Comparison of ENCODE assay signal across 27 cellular contexts in the genomic region with DNA sequence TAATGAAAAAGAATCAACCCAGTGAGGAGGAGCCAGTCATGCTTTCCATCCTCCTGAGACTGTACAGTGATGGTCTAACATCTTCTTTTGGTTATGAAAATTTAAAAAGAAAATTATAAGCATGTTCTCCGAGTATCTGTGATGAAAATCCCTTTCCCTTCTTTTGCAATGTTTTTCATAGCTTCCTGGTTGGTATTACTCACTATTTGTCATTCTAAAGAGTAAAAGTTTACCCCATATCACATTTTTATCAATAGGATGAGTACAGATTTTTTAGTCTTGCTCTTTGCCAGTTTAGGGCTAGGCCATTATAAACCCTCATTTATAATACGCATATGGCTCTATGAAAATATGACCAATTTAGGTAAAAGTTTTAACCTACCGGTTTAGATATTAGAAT.
"Had no signal": no experiment of that assay in that cellular context is flagged by ENCODE, and none has a peak within 500 bp of the region (broad histone marks: within the 10 kb centered on the region; RNA-seq: fewer than 3 reads in every experiment).

No MANE protein-coding gene starts in this region.

- FAIRE-seq: TTC549 had no signal

- H3K4me3 ChIP-seq: ascending aorta had no signal

- H3K36me3 ChIP-seq: ascending aorta had no signal

- ATAC-seq: activated CD8-positive, alpha-beta T cell treated with anti-CD3 and anti-CD28 coated beads for 36 hours; activated naive CD8-positive, alpha-beta T cell treated with anti-CD3 and anti-CD28 coated beads, Interleukin-2, amount 50 U/mL, for 24 hours; activated T-cell treated with anti-CD3 and anti-CD28 coated beads, Interleukin-2, amount 50 U/mL, for 4 hours; activated T-cell treated with anti-CD3 and anti-CD28 coated beads, Interleukin-2, amount 50 U/mL, for 72 hours; activated T-helper 17 cell treated with anti-CD3 and anti-CD28 coated beads, Interleukin-2, amount 50 U/mL, for 72 hours had no signal

- DNase-seq: activated B cell treated with CpG ODN at 0.5 μM for 24 hours; activated CD4-positive, alpha-beta memory T cell treated with anti-CD3 and anti-CD28 coated beads for 36 hours; activated CD4-positive, alpha-beta T cell treated with anti-CD3 and anti-CD28 coated beads for 4 hours; activated CD4-positive, alpha-beta T cell treated with anti-CD3 and anti-CD28 coated beads, Interleukin-2, amount 10 ng/mL, durations not matched to agents 24 days and 14 days; activated CD4-positive, alpha-beta T cell treated with anti-CD3 and anti-CD28 coated beads, Interleukin-2, amount 50 U/mL, for 1 hour; activated CD4-positive, alpha-beta T cell treated with anti-CD3 and anti-CD28 coated beads, Interleukin-2, amount 50 U/mL, for 4 hours; activated CD4-positive, CD25-positive, alpha-beta regulatory T cell treated with anti-CD3 and anti-CD28 coated beads, Interleukin-2, amount 50 U/mL, for 72 hours; activated CD8-positive, alpha-beta memory T cell treated with anti-CD3 and anti-CD28 coated beads, Interleukin-2, amount 50 U/mL, for 4 hours; activated CD8-positive, alpha-beta T cell treated with anti-CD3 and anti-CD28 coated beads for 36 hours; activated effector memory CD4-positive, alpha-beta T cell treated with anti-CD3 and anti-CD28 coated beads, Interleukin-2, amount 50 U/mL, for 16 hours; activated gamma-delta T cell treated with Interleukin-2 at 50 U/mL for 16 hours; activated naive CD4-positive, alpha-beta T cell; activated naive CD4-positive, alpha-beta T cell treated with anti-CD3 and anti-CD28 coated beads for 36 hours; activated naive CD8-positive, alpha-beta T cell treated with anti-CD3 and anti-CD28 coated beads, Interleukin-2, amount 10 ng/mL, durations not matched to agents 7 days and 5 days; activated naive CD8-positive, alpha-beta T cell treated with anti-CD3 and anti-CD28 coated beads, Interleukin-2, amount 50 U/mL, for 24 hours; activated T-cell treated with anti-CD3 and anti-CD28 coated beads for 4 hours; activated T-cell treated with anti-CD3 and anti-CD28 coated beads, Interleukin-2, amount 50 U/mL, for 1 hour; activated T-cell treated with anti-CD3 and anti-CD28 coated beads, Interleukin-2, amount 50 U/mL, for 4 hours; activated T-cell treated with anti-CD3 and anti-CD28 coated beads, Interleukin-2, amount 50 U/mL, for 72 hours; amygdala; anterior cingulate cortex; central memory CD4-positive, alpha-beta T cell; T-helper 2 cell; T-helper 9 cell had no signal

- H3K27me3 ChIP-seq: ascending aorta had no signal
